Comparison of ENCODE assay signal across 10 cellular contexts in the genomic region with DNA sequence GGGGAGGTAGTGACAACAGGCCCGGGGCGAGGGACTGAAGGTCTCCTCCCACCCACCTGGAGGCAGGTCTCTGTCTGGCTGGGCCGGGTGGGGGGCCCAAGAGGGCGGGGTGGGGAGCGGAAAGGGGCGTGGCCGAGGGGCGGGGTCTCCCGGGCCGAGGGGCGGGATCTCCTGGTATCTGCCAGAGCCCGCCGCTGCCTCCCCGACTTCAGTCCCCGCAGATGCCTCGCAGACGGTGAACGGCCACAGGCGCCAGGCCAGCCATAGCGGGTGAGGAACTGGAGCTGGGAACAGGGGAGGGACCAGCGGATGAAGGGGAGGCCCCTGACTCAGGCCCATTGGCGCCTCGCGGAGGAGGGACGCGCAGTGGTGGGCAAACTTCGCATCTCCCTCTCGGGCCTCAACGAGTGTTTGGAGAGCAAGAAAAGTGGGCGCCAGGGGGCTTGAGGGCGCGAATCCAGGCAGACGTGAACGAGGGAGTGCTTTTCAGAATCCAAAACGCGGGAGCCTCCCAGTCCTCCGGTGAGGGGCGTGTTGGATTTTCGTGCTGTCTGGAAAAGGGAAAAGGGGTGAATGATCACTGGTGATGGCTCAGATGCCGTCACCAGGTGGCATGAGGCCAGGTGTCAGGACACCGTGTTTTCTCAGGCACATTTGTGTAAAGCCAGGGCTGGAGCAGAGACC. TPM values are rescaled to one million over a fixed set of nuclear protein-coding genes. Genes with fewer than 3 reads are reported as not detected.
DNase-seq lines count a peak whose midpoint lies in the region; TF ChIP-seq lines count a peak whose summit lies in the region.
"Had no signal": no experiment of that assay in that cellular context is flagged by ENCODE, and none has a peak within 500 bp of the region (broad histone marks: within the 10 kb centered on the region; RNA-seq: fewer than 3 reads in every experiment).

A gene with protein sequence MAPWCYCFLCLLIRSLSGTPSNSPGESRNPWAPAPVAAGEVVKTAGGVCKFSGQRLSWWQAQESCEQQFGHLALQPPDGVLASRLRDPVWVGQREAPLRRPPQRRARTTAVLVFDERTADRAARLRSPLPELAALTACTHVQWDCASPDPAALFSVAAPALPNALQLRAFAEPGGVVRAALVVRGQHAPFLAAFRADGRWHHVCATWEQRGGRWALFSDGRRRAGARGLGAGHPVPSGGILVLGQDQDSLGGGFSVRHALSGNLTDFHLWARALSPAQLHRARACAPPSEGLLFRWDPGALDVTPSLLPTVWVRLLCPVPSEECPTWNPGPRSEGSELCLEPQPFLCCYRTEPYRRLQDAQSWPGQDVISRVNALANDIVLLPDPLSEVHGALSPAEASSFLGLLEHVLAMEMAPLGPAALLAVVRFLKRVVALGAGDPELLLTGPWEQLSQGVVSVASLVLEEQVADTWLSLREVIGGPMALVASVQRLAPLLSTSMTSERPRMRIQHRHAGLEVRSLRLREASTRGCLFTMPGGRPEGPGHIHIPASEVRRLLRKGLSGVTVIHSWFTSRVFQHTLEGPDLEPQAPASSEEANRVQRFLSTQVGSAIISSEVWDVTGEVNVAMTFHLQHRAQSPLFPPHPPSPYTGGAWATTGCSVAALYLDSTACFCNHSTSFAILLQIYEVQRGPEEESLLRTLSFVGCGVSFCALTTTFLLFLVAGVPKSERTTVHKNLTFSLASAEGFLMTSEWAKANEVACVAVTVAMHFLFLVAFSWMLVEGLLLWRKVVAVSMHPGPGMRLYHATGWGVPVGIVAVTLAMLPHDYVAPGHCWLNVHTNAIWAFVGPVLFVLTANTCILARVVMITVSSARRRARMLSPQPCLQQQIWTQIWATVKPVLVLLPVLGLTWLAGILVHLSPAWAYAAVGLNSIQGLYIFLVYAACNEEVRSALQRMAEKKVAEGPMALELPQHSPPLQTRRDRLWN (plus strand): TSS at position 211 of the 684 bp plus-strand sequence. CDS start 1,216 bp downstream, outside the sequence.

- no peaks in the 10 kb centered on the region for H3K79me2 ChIP-seq in smooth muscle cell (ENCODE audit: low read depth)

- peak within 1 kb of the TSS; percentile 88 for H2AFZ ChIP-seq in smooth muscle cell (ENCODE audit: low read depth)

- H3K9me3 ChIP-seq in NT2/D1 (ENCODE audit: insufficient read depth, low read length) (no peaks in the 10 kb centered on the region), smooth muscle cell (replicated peaks; ENCODE audit: low read depth) (no peaks in the 10 kb centered on the region), stomach (no peaks in the 10 kb centered on the region)
- H3K9me3 ChIP-seq: HAP-1 had no signal

- intact Hi-C loops in stomach (cut with DNase I; ENCODE audit: low total_unique reads): no loop called here

- TF ChIP-seq POLR2A in stomach (IDR thresholded peaks at IDR 0.05): no peak

- peak within 1 kb of the TSS; percentile 57 for H3K9ac ChIP-seq in NT2/D1 (ENCODE audit: insufficient read length, low read depth)
- H3K9ac ChIP-seq in smooth muscle cell (ENCODE audit: low read depth): no peak within 1 kb of the TSS

- no peaks in the 10 kb centered on the region for H3K36me3 ChIP-seq in NT2/D1 (ENCODE audit: insufficient read depth, insufficient read length, low read length)
- no peaks in the 10 kb centered on the region for H3K36me3 ChIP-seq in smooth muscle cell (ENCODE audit: low read depth)
- no peaks in the 10 kb centered on the region for H3K36me3 ChIP-seq in stomach
- H3K36me3 ChIP-seq: HAP-1 had no signal

- H3K27ac ChIP-seq in smooth muscle cell (ENCODE audit: low read depth) (no peak within 1 kb of the TSS), stomach (no peak within 1 kb of the TSS)

- H3K4me3 ChIP-seq in NT2/D1 (ENCODE audit: insufficient read length, low read depth): peak within 1 kb of the TSS; percentile 54
- peak within 1 kb of the TSS; percentile 34 for H3K4me3 ChIP-seq in smooth muscle cell
- H3K4me3 ChIP-seq in stomach: peak within 1 kb of the TSS in 1 of 4 donors; percentile 12
- H3K4me3 ChIP-seq: HAP-1 had no signal

- H3K4me2 ChIP-seq in smooth muscle cell: peak within 1 kb of the TSS; percentile 78

- no peaks in the 10 kb centered on the region for H4K20me1 ChIP-seq in smooth muscle cell (ENCODE audit: low read depth)

- peaks cover 6% of the 10 kb centered on the region for H3K4me1 ChIP-seq in NT2/D1 (ENCODE audit: insufficient read depth, insufficient read length)
- peaks cover 8% of the 10 kb centered on the region for H3K4me1 ChIP-seq in smooth muscle cell (ENCODE audit: low read depth)
- H3K4me1 ChIP-seq in stomach: peaks cover 11 to 23% (median 16%) of the 10 kb centered on the region in 4 donors
- H3K4me1 ChIP-seq: HAP-1 had no signal

- TF ChIP-seq EP300 in stomach (IDR thresholded peaks at IDR 0.05): no peak

- no peaks in the 10 kb centered on the region for H3F3A ChIP-seq in smooth muscle cell (ENCODE audit: low read depth)

- peak; percentile 24 for DNase-seq in activated CD4-positive, alpha-beta T cell treated with anti-CD3 and anti-CD28 coated beads for 48 hours
- no peak for DNase-seq in activated CD4-positive, alpha-beta T cell treated with anti-CD3 and anti-CD28 coated beads, Interleukin-2, amount 50 U/mL, for 1 hour
- peak; percentile 60 for DNase-seq in NT2/D1 (ENCODE audit: low read depth, low spot score)
- DNase-seq in germinal center (ENCODE audit: low spot score): peak; percentile 49
- no peak for DNase-seq in smooth muscle cell (lab: John Stamatoyannopoulos, UW; ENCODE audit: unreplicated experiment)
- DNase-seq in stomach: no peak
- DNase-seq in SKM-1 treated with dmso at 0.1 percent for 144 hours (lab: John Stamatoyannopoulos, UW; ENCODE audit: unreplicated experiment): no peak
- no peak for DNase-seq in effector CD4-positive, alpha-beta T cell
- DNase-seq: CD4-positive, alpha-beta T cell had no signal

- TF ChIP-seq CTCF in smooth muscle cell (IDR thresholded peaks at IDR 0.05; ENCODE audit: borderline replicate concordance, insufficient read depth, poor library complexity, severe bottlenecking): no peak
- TF ChIP-seq CTCF in stomach (IDR thresholded peaks at IDR 0.05): no peak

- WGBS in smooth muscle cell (ENCODE audit: low lambda C conversion rate): 9% methylated on average over 34 of the region's 41 CpGs
- 5 to 9% (median 6%) methylated on average over 29 to 41 of the region's 41 CpGs for WGBS in stomach, 5 donors

- H3K27me3 ChIP-seq in NT2/D1 (ENCODE audit: insufficient read depth, insufficient read length) (peaks cover 19% of the 10 kb centered on the region), smooth muscle cell (ENCODE audit: low read depth) (peaks cover 36% of the 10 kb centered on the region), stomach (peaks cover 15 to 93% (median 54%) of the 10 kb centered on the region in 3 donors)

RNA-seq across cellular contexts. Expression of the gene that starts here (rescaled TPM):
- total RNA-seq in smooth muscle cell (not detected in 2 replicates), stomach (not detected)
- polyA plus RNA-seq in smooth muscle cell (not detected in 2 replicates), stomach (not detected)
- total RNA-seq: CD4-positive, alpha-beta T cell had no signal

Comparison
In these comparisons a context has a peak if more than half of its experiments do, and no peak if none do; other contexts are left out.
1. DNase-seq: peak in activated CD4-positive, alpha-beta T cell treated with anti-CD3 and anti-CD28 coated beads for 48 hours (single experiment), NT2/D1 (single experiment) and germinal center (single experiment); none in activated CD4-positive, alpha-beta T cell treated with anti-CD3 and anti-CD28 coated beads, Interleukin-2, amount 50 U/mL, for 1 hour (single experiment), smooth muscle cell (single experiment), stomach (single experiment), SKM-1 treated with dmso at 0.1 percent for 144 hours (single experiment) and effector CD4-positive, alpha-beta T cell (single experiment).